In genomic region chr1:147670319-147671003, GRCh38 we compare ENCODE assay signal across 7 cellular contexts. TPM values are rescaled to one million over a fixed set of nuclear protein-coding genes. Genes with fewer than 3 reads are reported as not detected.
A peak's percentile ranks its signal among the peaks of the same experiment; 100 is the strongest.
DNase-seq lines count a peak whose midpoint lies in the region; ATAC-seq, FAIRE-seq and TF ChIP-seq lines count a peak whose summit lies in the region.

ACP6 (minus strand) TSS chr1:147670524; CDS start chr1:147670048, 476 bp downstream.

- H3K4me3 Mint-ChIP-seq in brain, result peak within 1 kb of the TSS; percentile 89 to 97 (median 95)

- DNase-seq in NCI-H2081 (lab: John Stamatoyannopoulos, UW) (peak; percentile 92 to 96), iPS DF 4.7 (ENCODE audit: extremely low read depth, low spot score) (peak; percentile 94), sciatic nerve (ENCODE audit: low spot score) (peak; percentile 95)

- FAIRE-seq in TTC549 (lab: Jason Lieb, UNC), result peak; percentile 96

- intact Hi-C loops in sciatic nerve (cut with DNase I), result no loop called here

- peak within 1 kb of the TSS; percentile 88 to 96 (median 94) for H3K27ac Mint-ChIP-seq in brain

- peaks cover 25% of the 10 kb centered on the region for H3K4me1 Mint-ChIP-seq in brain

- ATAC-seq in GM18511 (IDR thresholded peaks at IDR 0.05; ENCODE audit: unreplicated experiment), result peak; percentile 98
- ATAC-seq in HG03039 (IDR thresholded peaks at IDR 0.05; ENCODE audit: unreplicated experiment), result peak; percentile 96
- ATAC-seq in sciatic nerve, result peak; percentile 99

- TF ChIP-seq CTCF in brain (conservative IDR thresholded peaks at IDR 0.05), result no peak

- H3K27me3 Mint-ChIP-seq in brain, result peaks cover 17% of the 10 kb centered on the region

- peaks cover 0 to 4% (median 0%) of the 10 kb centered on the region in 5 experiments for H3K9me3 Mint-ChIP-seq in brain

- peaks cover 7% of the 10 kb centered on the region for H3K36me3 Mint-ChIP-seq in brain

RNA-seq across cellular contexts. Expression of gene ACP6, which starts in this region (rescaled TPM):
- polyA plus RNA-seq in brain (ENCODE audit: insufficient read depth, low read depth, low replicate concordance), result 6.1 TPM
- 17.6 TPM for total RNA-seq in sciatic nerve

Comparison
In these comparisons a context has a peak if more than half of its experiments do, and no peak if none do; other contexts are left out.
1. Peak in every context shown above with its lines: DNase-seq and ATAC-seq.